In the genomic region with DNA sequence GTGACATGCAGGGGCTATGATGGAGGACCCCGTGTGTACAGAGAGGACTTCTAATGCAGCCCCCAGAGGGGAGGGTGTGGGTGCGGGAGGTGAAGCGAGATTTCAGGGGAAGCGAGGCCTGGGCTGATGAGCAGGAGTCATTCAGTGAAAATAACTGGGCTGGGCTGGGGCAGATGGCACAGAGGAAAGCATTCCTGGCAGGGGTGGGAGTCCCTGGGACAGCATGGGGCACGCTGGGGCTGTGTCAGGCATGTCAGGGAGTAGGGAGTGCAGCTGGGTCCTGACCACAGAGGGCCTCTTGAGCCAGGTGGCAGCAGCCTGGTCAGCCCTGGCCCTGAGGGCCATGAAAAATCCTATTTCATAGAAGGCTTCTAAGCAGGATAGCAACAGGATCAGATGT, we compare ENCODE assay signal across 27 cellular contexts. TPM values are rescaled to one million over a fixed set of nuclear protein-coding genes. Genes with fewer than 3 reads are reported as not detected.
A peak's percentile ranks its signal among the peaks of the same experiment; 100 is the strongest.
DNase-seq lines count a peak whose midpoint lies in the region; ATAC-seq, FAIRE-seq and TF ChIP-seq lines count a peak whose summit lies in the region.
"Had no signal": no experiment of that assay in that cellular context is flagged by ENCODE, and none has a peak within 500 bp of the region (broad histone marks: within the 10 kb centered on the region; RNA-seq: fewer than 3 reads in every experiment).

No MANE protein-coding gene starts in this region.

- H3K9me3 ChIP-seq in H1 (ENCODE audit: insufficient read depth in 2 of 2, low read depth in 1 of 2, low read length in 1 of 2) = no peaks in the 10 kb centered on the region

- peaks cover 0 to 8% (median 4%) of the 10 kb centered on the region in 4 experiments; a peak in 6 of 7 replicates for H3K4me1 ChIP-seq in H1 (replicated peaks in 1 of 4; ENCODE audit: control insufficient read depth in 3 of 4, insufficient read depth in 4 of 4, low read length in 3 of 4)

- no peak for TF ChIP-seq EP300 in H1 (IDR thresholded peaks at IDR 0.05; ENCODE audit: borderline replicate concordance in 1 of 2, low read depth in 2 of 2, low read length in 2 of 2)

- no peak overlapping the region for H3K23ac ChIP-seq in H1 (ENCODE audit: insufficient read length)

- H3K27ac ChIP-seq in H1 (ENCODE audit: low read depth, low read length) = no peak overlapping the region
- H3K27ac ChIP-seq: GM23248 had no signal

- no peak for TF ChIP-seq RAD21 in H1 (IDR thresholded peaks at IDR 0.05 in 1 of 2, conservative IDR thresholded peaks at IDR 0.05 in 1 of 2; ENCODE audit: low read depth in 2 of 2, low read length in 2 of 2)

- no peaks in the 10 kb centered on the region for H3K36me3 ChIP-seq in H1 (ENCODE audit: control insufficient read depth in 2 of 4, insufficient read depth in 4 of 4, low read length in 3 of 4)

- no peak overlapping the region for H2BK120ac ChIP-seq in H1 (replicated peaks; ENCODE audit: low read depth, low read length)

- H3K79me1 ChIP-seq in H1 (ENCODE audit: low read depth, low read length) = no peaks in the 10 kb centered on the region

- H3K4me2 ChIP-seq in H1 (ENCODE audit: insufficient read depth in 1 of 2, low read depth in 2 of 2, low read length in 2 of 2) = no peak overlapping the region

- no peak overlapping the region for H4K91ac ChIP-seq in H1 (replicated peaks; ENCODE audit: insufficient read length, low read length)

- H2BK20ac ChIP-seq in H1 (ENCODE audit: low read length) = no peak overlapping the region

- H3K9ac ChIP-seq in H1 (replicated peaks in 1 of 4; ENCODE audit: extremely low read depth in 1 of 4, low read depth in 3 of 4, low read length in 3 of 4) = no peak overlapping the region
- H3K9ac ChIP-seq: GM23248 had no signal

- no peak overlapping the region for H3K4ac ChIP-seq in H1 (replicated peaks; ENCODE audit: insufficient read length, low read depth, low read length)

- CTCF ChIA-PET in H1 (lab: Charles Lee; ENCODE audit: partially characterized antibody) = interaction anchor here (1.6 kb wide), 1 partner anchor 11 kb away, joined by 3 read pairs; no protein-coding TSS in a partner anchor

- TF ChIP-seq CTCF in H1 (IDR thresholded peaks at IDR 0.05; ENCODE audit: control extremely low read depth in 1 of 3, insufficient read depth in 1 of 3, low read depth in 1 of 3, low read length in 3 of 3) (no peak), neural crest cell (conservative IDR thresholded peaks at IDR 0.05) (no peak)

- no peak overlapping the region for H2BK15ac ChIP-seq in H1 (ENCODE audit: low read length)

- H4K20me1 ChIP-seq in H1 (replicated peaks in 1 of 2; ENCODE audit: control insufficient read depth in 1 of 2, insufficient read depth in 2 of 2, low read length in 2 of 2) = no peaks in the 10 kb centered on the region

- H3K9me3 Mint-ChIP-seq in neural crest cell = no peaks in the 10 kb centered on the region
- H3K9me3 Mint-ChIP-seq: CD4-positive, alpha-beta memory T cell; H9; T-cell had no signal

- no peak overlapping the region for H4K5ac ChIP-seq in H1 (ENCODE audit: insufficient read length, low read depth, low read length)

- H3K79me2 ChIP-seq in H1 (ENCODE audit: control insufficient read depth in 1 of 2, insufficient read depth in 2 of 2, low read length in 2 of 2) = no peaks in the 10 kb centered on the region

- DNase-seq in DMS 273 (lab: John Stamatoyannopoulos, UW; ENCODE audit: unreplicated experiment) (peak; percentile 61), LHCN-M2 (ENCODE audit: low read depth) (peak; percentile 42), H1 (ENCODE audit: low read depth in 1 of 2, low spot score in 2 of 2) (no peak), neural crest cell (ENCODE audit: low read depth, low spot score) (no peak), AML-193 (lab: John Stamatoyannopoulos, UW) (no peak)
- DNase-seq: C1 segment of cervical spinal cord; CD4-positive, alpha-beta memory T cell; COR-L47; DMS79 treated with DMSO at 0.1 percent for 48 hours; GM23248; H9; KG1; NCI-H1048; NCI-H1417 treated with DMSO at 0.1 percent for 48 hours; NCI-H187 treated with DMSO at 0.1 percent for 48 hours; NCI-H446 treated with DMSO at 0.1 percent for 48 hours; NCI-H526; NCI-H82; NK-92 treated with Interleukin-12 subunit alpha and Interleukin-12 subunit beta, amount 100 ng/mL, for 24 hours; PC-3; T-cell had no signal

- H3K56ac ChIP-seq in H1 (replicated peaks; ENCODE audit: insufficient read length, low read depth, low read length) = no peak overlapping the region

- H3K4me3 Mint-ChIP-seq in neural crest cell = no peak overlapping the region
- H3K4me3 Mint-ChIP-seq: CD4-positive, alpha-beta memory T cell; H9; T-cell had no signal

- no peak for FAIRE-seq in H1 (lab: Jason Lieb, UNC)
- FAIRE-seq: A204.1, GM12892 had no signal

- no peaks in the 10 kb centered on the region for H3K36me3 Mint-ChIP-seq in neural crest cell (ENCODE audit: low read depth)
- H3K36me3 Mint-ChIP-seq: CD4-positive, alpha-beta memory T cell; T-cell had no signal

- H3K18ac ChIP-seq in H1 (ENCODE audit: extremely low read depth, low read length) = no peak overlapping the region

- 91% methylated on average over 5 of the region's 5 CpGs; no CpG with 5 or more reads in 1 of the 2 experiments for WGBS in H1 (ENCODE audit: extremely low coverage in 1 of 2, insufficient coverage in 1 of 2, insufficient read length in 1 of 2, insufficient replicate concordance in 2 of 2, low coverage in 1 of 2, low lambda C conversion rate in 2 of 2, missing lambda C conversion rate in 1 of 2), 2 experiments

- no peak overlapping the region for H3K14ac ChIP-seq in H1 (ENCODE audit: insufficient read length)

- peak overlapping the region; percentile 15; the same call in 1 of the 2 replicates for H4K8ac ChIP-seq in H1 (ENCODE audit: extremely low read depth, insufficient read depth, low read length)

- no peak for TF ChIP-seq POLR2A in H1 (IDR thresholded peaks at IDR 0.05; ENCODE audit: control extremely low read depth in 1 of 2, low read depth in 2 of 2, low read length in 2 of 2)

- ATAC-seq in GM21825 (IDR thresholded peaks at IDR 0.05; ENCODE audit: unreplicated experiment) (no peak), HG02642 (IDR thresholded peaks at IDR 0.05; ENCODE audit: poor library complexity, unreplicated experiment) (no peak), GM18867 (IDR thresholded peaks at IDR 0.05; ENCODE audit: unreplicated experiment) (no peak)
- ATAC-seq: PC-3, Right ventricle myocardium inferior, T-cell had no signal

- POLR2A ChIA-PET in H1 (lab: Charles Lee; ENCODE audit: partially characterized antibody) = no interaction called here

- H3K27me3 ChIP-seq in H1 (replicated peaks in 1 of 4; ENCODE audit: control insufficient read depth in 3 of 4, extremely low read depth in 1 of 4, insufficient read depth in 3 of 4, low read length in 3 of 4) = peaks cover 6 to 21% (median 18%) of the 10 kb centered on the region in 4 experiments

- H2BK5ac ChIP-seq in H1 (ENCODE audit: low read depth, low read length) = no peak overlapping the region

- no peaks in the 10 kb centered on the region for H3K23me2 ChIP-seq in H1 (ENCODE audit: low read depth, low read length)

- peak overlapping the region; percentile 78 for H3K27ac Mint-ChIP-seq in neural crest cell (ENCODE audit: unreplicated experiment)
- H3K27ac Mint-ChIP-seq: CD4-positive, alpha-beta memory T cell; T-cell had no signal

- H3K4me3 ChIP-seq in H1 (ENCODE audit: extremely low read depth in 1 of 4, insufficient read depth in 2 of 4, low read depth in 3 of 4, low read length in 4 of 4) = no peak overlapping the region
- H3K4me3 ChIP-seq: GM23248 had no signal

- no peak overlapping the region for H2AK5ac ChIP-seq in H1 (ENCODE audit: low read depth, low read length)

- no peak overlapping the region for H2AFZ ChIP-seq in H1 (ENCODE audit: low read length)
- H2AFZ ChIP-seq: GM23248 had no signal

- 0 out of 2 replicates have a peak overlapping the region, but pooled peaks have one; percentile 30 for H2BK12ac ChIP-seq in H1 (ENCODE audit: low read depth, low read length)

- H3K4me1 Mint-ChIP-seq in neural crest cell = peaks cover 12% of the 10 kb centered on the region
- H3K4me1 Mint-ChIP-seq: CD4-positive, alpha-beta memory T cell had no signal

- peaks cover 4% of the 10 kb centered on the region for H3K27me3 Mint-ChIP-seq in neural crest cell (ENCODE audit: low read depth)

TF ChIP-seq in H1, 55 proteins besides CTCF, POLR2A, EP300 and RAD21:
- no peak for TF ChIP-seq MAFK (IDR thresholded peaks at IDR 0.05; ENCODE audit: low read depth, low read length)
- no peak for TF ChIP-seq JUN (IDR thresholded peaks at IDR 0.05; ENCODE audit: low read depth, low read length)
- TF ChIP-seq, protein P1, sequence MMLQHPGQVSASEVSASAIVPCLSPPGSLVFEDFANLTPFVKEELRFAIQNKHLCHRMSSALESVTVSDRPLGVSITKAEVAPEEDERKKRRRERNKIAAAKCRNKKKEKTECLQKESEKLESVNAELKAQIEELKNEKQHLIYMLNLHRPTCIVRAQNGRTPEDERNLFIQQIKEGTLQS (IDR thresholded peaks at IDR 0.05; ENCODE audit: insufficient read depth, low read depth, low read length) = no peak
- TF ChIP-seq YY1 (IDR thresholded peaks at IDR 0.05; ENCODE audit: low read depth, low read length) = no peak
- TF ChIP-seq JUND (IDR thresholded peaks at IDR 0.05; ENCODE audit: low read length) = no peak
- TF ChIP-seq GTF2F1 (IDR thresholded peaks at IDR 0.05; ENCODE audit: borderline replicate concordance, low read depth, low read length) = no peak
- TF ChIP-seq POU5F1 (IDR thresholded peaks at IDR 0.05; ENCODE audit: low read depth, low read length) = no peak
- no peak for TF ChIP-seq ZNF274 (IDR thresholded peaks at IDR 0.05; ENCODE audit: borderline replicate concordance, extremely low read depth, low read length)
- no peak for TF ChIP-seq TAF7 (optimal IDR thresholded peaks at IDR 0.05; ENCODE audit: borderline replicate concordance, low read depth, low read length)

RNA-seq across cellular contexts. Expression of a gene that starts 36.6 kb away (rescaled TPM):
- 3.4 and 5.3 TPM in 2 replicates for total RNA-seq in LHCN-M2 (2014; rRNA removed)
- 3.4 TPM for polyA plus RNA-seq in LHCN-M2 (2012)
- 0.08 and 0.15 TPM in 2 replicates for total RNA-seq in H1 (2021; fragmentation: NEBNext Ultra II Directional; extraction: Animal tissue kit (Norgen Biotek cat#: 25700))
- polyA plus RNA-seq in H1 (2011; rRNA removed) = 0.12 and 0.19 TPM in 2 replicates
- polyA plus RNA-seq in H1 (2011; cell fraction: cytosol; rRNA removed) = 0.13 TPM
- polyA plus RNA-seq in H1 (2011; cell fraction: nucleus; rRNA removed) = 1.2 TPM
- 0.08 to 0.29 TPM (median 0.09 TPM) in 3 of 4 replicates, not detected in the other for polyA plus RNA-seq in H1 (2012, experiment 1 of 2)
- 0.07 TPM for polyA plus RNA-seq in H1 (2012, experiment 2 of 2)
- polyA plus RNA-seq in H1 (2013, experiment 1 of 2) = 0.06 TPM
- polyA plus RNA-seq in H1 (2013, experiment 2 of 2) = 0.07 TPM
- 0.24 and 0.41 TPM in 2 replicates for polyA minus RNA-seq in H1 (2011; rRNA and poly(A)+ RNA removed)
- not detected for polyA minus RNA-seq in H1 (2011; cell fraction: cytosol; rRNA and poly(A)+ RNA removed)
- polyA minus RNA-seq in H1 (2011; cell fraction: nucleus; rRNA and poly(A)+ RNA removed) = 0.30 TPM
- total RNA-seq in neural crest cell = 0.18 and 0.33 TPM in 2 replicates
- total RNA-seq: CD4-positive, alpha-beta memory T cell; H9 had no signal
- polyA plus RNA-seq: CD4-positive, alpha-beta memory T cell had no signal

Comparison
In these comparisons a context has a peak if more than half of its experiments do, and no peak if none do; other contexts are left out.
1. DNase-seq: peak in DMS 273 (single experiment) and LHCN-M2 (single experiment); none in H1 (0 of 2), neural crest cell (single experiment) and AML-193 (0 of 2).